In genomic region chr1:91120915-91121314, GRCh38 we compare ENCODE assay signal across 1 cellular context.
TF ChIP-seq lines count a peak whose summit lies in the region.

No MANE protein-coding gene starts in this region.

TF ChIP-seq in GM23338, 12 proteins besides CTCF, POLR2A, EP300 and RAD21 (continued from another document):
- TF ChIP-seq REST (IDR thresholded peaks at IDR 0.05; ENCODE audit: unreplicated experiment) (no peak), NANOG (IDR thresholded peaks at IDR 0.05; ENCODE audit: borderline replicate concordance) (no peak), ZNF331 (CRISPR knock-in tag; IDR thresholded peaks at IDR 0.05; ENCODE audit: low read depth) (peak; percentile 7; the same call in 1 of the 2 replicates)
